In genomic region chr19:35220315-35220921, GRCh38 we compare ENCODE assay signal across 21 cellular contexts. TPM values are rescaled to one million over a fixed set of nuclear protein-coding genes. Genes with fewer than 3 reads are reported as not detected.
A peak's percentile ranks its signal among the peaks of the same experiment; 100 is the strongest.
DNase-seq lines count a peak whose midpoint lies in the region; ATAC-seq, FAIRE-seq and TF ChIP-seq lines count a peak whose summit lies in the region.
"Had no signal": no experiment of that assay in that cellular context is flagged by ENCODE, and none has a peak within 500 bp of the region (broad histone marks: within the 10 kb centered on the region; RNA-seq: fewer than 3 reads in every experiment).

No MANE protein-coding gene starts in this region.

- DNase-seq in NCI-H2227 treated with DMSO at 0.1 percent for 48 hours (lab: John Stamatoyannopoulos, UW) (peak; percentile 58), NCI-H2227 (lab: John Stamatoyannopoulos, UW; ENCODE audit: unreplicated experiment) (no peak), GM23338 (ENCODE audit: low spot score) (peak; percentile 36), GM12878 (ENCODE audit: low read depth, low spot score) (no peak), mesendoderm (peak; percentile 92), neural progenitor cell (ENCODE audit: low spot score) (no peak), G401 (ENCODE audit: low spot score) (no peak)
- DNase-seq: 8988T, H9, head of caudate nucleus, KG1, kidney, NCI-H446 treated with DMSO at 0.1 percent for 48 hours had no signal

- no peak for TF ChIP-seq CTCF in GM23338 (conservative IDR thresholded peaks at IDR 0.05; ENCODE audit: low read depth in 2 of 2)
- no peak for TF ChIP-seq CTCF in GM12878 (IDR thresholded peaks at IDR 0.05 in 2 of 3, conservative IDR thresholded peaks at IDR 0.05 in 1 of 3; ENCODE audit: control insufficient read depth in 2 of 3, extremely low read depth in 1 of 3, insufficient read depth in 1 of 3, low read depth in 3 of 3, low read length in 3 of 3)
- TF ChIP-seq CTCF in neural progenitor cell (IDR thresholded peaks at IDR 0.05): no peak

- no peak overlapping the region for H4K8ac ChIP-seq in mesendoderm (ENCODE audit: low read depth, low read length)

- FAIRE-seq in GM12878 (lab: Jason Lieb, UNC): no peak
- FAIRE-seq: kidney had no signal

- H2BK120ac ChIP-seq in mesendoderm (ENCODE audit: low read depth, low read length): no peak overlapping the region

- H3K4me3 Mint-ChIP-seq in GM23338 (no peak overlapping the region), neural progenitor cell (no peak overlapping the region)
- H3K4me3 Mint-ChIP-seq: CD14-positive monocyte, H9 had no signal

- no peak overlapping the region for H3K9ac ChIP-seq in GM12878 (ENCODE audit: control insufficient read depth, insufficient read depth, low read length)
- H3K9ac ChIP-seq in mesendoderm (ENCODE audit: low read length): no peak overlapping the region
- no peak overlapping the region for H3K9ac ChIP-seq in neural progenitor cell

- H3K9me3 ChIP-seq in GM12878 (replicated peaks; ENCODE audit: control insufficient read depth, insufficient read depth, low read length) (peaks cover 13% of the 10 kb centered on the region), neural progenitor cell (ENCODE audit: low read depth) (no peaks in the 10 kb centered on the region)
- H3K9me3 ChIP-seq: adrenal gland, SJSA1 had no signal

- no peak for ATAC-seq in GM23338
- ATAC-seq in GM12878: no peak
- no peak for ATAC-seq in HG02840 (IDR thresholded peaks at IDR 0.05; ENCODE audit: low FRiP score, unreplicated experiment)

- H3K27ac ChIP-seq in GM23338 (ENCODE audit: low read depth) (no peak overlapping the region), GM12878 (ENCODE audit: control insufficient read depth, insufficient read depth) (no peak overlapping the region), mesendoderm (ENCODE audit: low read depth, low read length) (no peak overlapping the region), neural progenitor cell (no peak overlapping the region)
- H3K27ac ChIP-seq: adrenal gland, SJSA1 had no signal

- no peak overlapping the region for H2BK15ac ChIP-seq in mesendoderm (replicated peaks; ENCODE audit: low read depth)

- H3K27me3 Mint-ChIP-seq in GM23338 (ENCODE audit: insufficient read depth, low read depth, poor library complexity) (peaks cover 8% of the 10 kb centered on the region), neural progenitor cell (ENCODE audit: insufficient read depth, low read depth) (peaks cover 4% of the 10 kb centered on the region)

- SMC1A ChIA-PET in GM12878 (lab: Charles Lee; ENCODE audit: uncharacterized antibody, unreplicated experiment): interaction anchor here (1.2 kb wide), 1 partner anchor 22 kb away, joined by 3 read pairs; no protein-coding TSS in a partner anchor

- H3K4me1 ChIP-seq in GM23338 (ENCODE audit: insufficient read depth) (no peaks in the 10 kb centered on the region), GM12878 (ENCODE audit: control insufficient read depth, insufficient read depth, low read length) (peaks cover 8% of the 10 kb centered on the region), mesendoderm (ENCODE audit: control insufficient read depth, low read depth, low read length) (no peaks in the 10 kb centered on the region), neural progenitor cell (no peaks in the 10 kb centered on the region)
- H3K4me1 ChIP-seq: SJSA1 had no signal

- 75% methylated on average over 3 of the region's 3 CpGs for WGBS in GM12878 (ENCODE audit: insufficient coverage, insufficient replicate concordance, low lambda C conversion rate, missing lambda C conversion rate)
- no CpG with 5 or more reads among the region's 3 CpGs for WGBS in mesendoderm (ENCODE audit: extremely low coverage, insufficient coverage, low lambda C conversion rate)

- H3K27ac Mint-ChIP-seq in GM23338 (no peak overlapping the region; the same call in 1 of the 2 replicates), neural progenitor cell (no peak overlapping the region)
- H3K27ac Mint-ChIP-seq: CD14-positive monocyte, H9 had no signal

- H3K4me2 ChIP-seq in GM23338 (no peak overlapping the region), GM12878 (ENCODE audit: control insufficient read depth, insufficient read depth) (no peak overlapping the region), mesendoderm (ENCODE audit: low read length) (no peak overlapping the region), neural progenitor cell (no peak overlapping the region)

- 0 out of 2 replicates have a peak, but pooled peaks cover 1% of the 10 kb centered on the region for H3F3A ChIP-seq in GM23338 (replicated peaks; ENCODE audit: low read depth)
- H3F3A ChIP-seq in neural progenitor cell (ENCODE audit: low read depth): no peaks in the 10 kb centered on the region

- no peak overlapping the region for H2AK5ac ChIP-seq in mesendoderm (ENCODE audit: low read length)

- TF ChIP-seq EP300 in GM12878 (IDR thresholded peaks at IDR 0.05; ENCODE audit: borderline replicate concordance in 1 of 2, control insufficient read depth in 1 of 2, low read depth in 2 of 2, low read length in 2 of 2): no peak

- H3K4me1 Mint-ChIP-seq in GM23338 (peaks cover 10% of the 10 kb centered on the region), neural progenitor cell (no peaks in the 10 kb centered on the region)

- no peak overlapping the region for H3K23ac ChIP-seq in mesendoderm (ENCODE audit: low read length)

- H3K18ac ChIP-seq in mesendoderm (ENCODE audit: low read length): no peak overlapping the region

- H3K4ac ChIP-seq in mesendoderm (ENCODE audit: low read depth, low read length): peak overlapping the region; percentile 88

- H3K36me3 Mint-ChIP-seq in GM23338 (ENCODE audit: low read depth): peaks cover 12% of the 10 kb centered on the region; the same call in 1 of the 3 replicates
- H3K36me3 Mint-ChIP-seq in neural progenitor cell: no peaks in the 10 kb centered on the region

- H3K9me3 Mint-ChIP-seq in GM23338 (peaks cover 26% of the 10 kb centered on the region), neural progenitor cell (peaks cover 7% of the 10 kb centered on the region)

- H2BK5ac ChIP-seq in mesendoderm (ENCODE audit: low read length): no peak overlapping the region

- H4K20me1 ChIP-seq in GM23338 (replicated peaks; ENCODE audit: insufficient read depth) (no peaks in the 10 kb centered on the region), GM12878 (ENCODE audit: control insufficient read depth, insufficient read depth) (no peaks in the 10 kb centered on the region), neural progenitor cell (ENCODE audit: low read depth) (no peaks in the 10 kb centered on the region)

- H3K79me1 ChIP-seq in mesendoderm (ENCODE audit: low read length): no peaks in the 10 kb centered on the region

- no peaks in the 10 kb centered on the region for H3K36me3 ChIP-seq in GM23338 (ENCODE audit: insufficient read depth)
- no peaks in the 10 kb centered on the region for H3K36me3 ChIP-seq in GM12878 (ENCODE audit: control insufficient read depth in 2 of 2, insufficient read depth in 2 of 2, low read length in 1 of 2)
- no peaks in the 10 kb centered on the region for H3K36me3 ChIP-seq in mesendoderm (ENCODE audit: control insufficient read depth, insufficient read depth, low read length)
- H3K36me3 ChIP-seq in neural progenitor cell: no peaks in the 10 kb centered on the region
- H3K36me3 ChIP-seq: adrenal gland, SJSA1 had no signal

- no peaks in the 10 kb centered on the region for H3K79me2 ChIP-seq in GM23338 (replicated peaks; ENCODE audit: insufficient read depth)
- no peaks in the 10 kb centered on the region for H3K79me2 ChIP-seq in GM12878 (ENCODE audit: control insufficient read depth, insufficient read depth, low read length)
- H3K79me2 ChIP-seq in mesendoderm (ENCODE audit: control insufficient read depth, insufficient read depth, low read length): no peaks in the 10 kb centered on the region
- no peaks in the 10 kb centered on the region for H3K79me2 ChIP-seq in neural progenitor cell (ENCODE audit: low read depth)

- H2AFZ ChIP-seq in GM23338: no peak overlapping the region
- no peak overlapping the region for H2AFZ ChIP-seq in GM12878 (ENCODE audit: control insufficient read depth, low read depth, low read length)
- H2AFZ ChIP-seq in neural progenitor cell (replicated peaks): no peak overlapping the region

- H3K27me3 ChIP-seq in GM23338 (ENCODE audit: insufficient read depth) (no peaks in the 10 kb centered on the region), GM12878 (replicated peaks in 1 of 2; ENCODE audit: control insufficient read depth in 2 of 2, insufficient read depth in 2 of 2, low read length in 1 of 2) (no peaks in the 10 kb centered on the region), mesendoderm (ENCODE audit: insufficient read depth, low read length, poor library complexity) (no peaks in the 10 kb centered on the region), neural progenitor cell (no peaks in the 10 kb centered on the region)
- H3K27me3 ChIP-seq: adrenal gland, SJSA1 had no signal

- H3K4me3 ChIP-seq in GM23338: no peak overlapping the region
- H3K4me3 ChIP-seq in GM12878: no peak overlapping the region
- no peak overlapping the region for H3K4me3 ChIP-seq in mesendoderm (ENCODE audit: low read length)
- no peak overlapping the region for H3K4me3 ChIP-seq in neural progenitor cell
- H3K4me3 ChIP-seq: adrenal gland, SJSA1 had no signal

- intact Hi-C loops in GM12878 (cut with micrococcal nuclease; ENCODE audit: unreplicated experiment): no loop called here

- POLR2A ChIA-PET in GM12878 (lab: Charles Lee): no interaction called here

- H3K56ac ChIP-seq in mesendoderm (ENCODE audit: low read length): peak overlapping the region; percentile 22

- no TSS peak for BruUV-seq in GM12878 (replicated peaks; lab: Mats Ljungman, UMichigan)

- in situ Hi-C loops in GM12878 (cut with MboI) (no loop called here), G401 (cut with HindIII; ENCODE audit: low sequenced_read_pairs) (no loop called here)

- no peak for TF ChIP-seq RAD21 in GM12878 (IDR thresholded peaks at IDR 0.05; ENCODE audit: insufficient read depth, low read depth, low read length)

- no peak overlapping the region for H4K5ac ChIP-seq in mesendoderm (ENCODE audit: low read length)

- RAD21 ChIA-PET in GM12878 (lab: Charles Lee; ENCODE audit: unreplicated experiment): no interaction called here

- CTCF ChIA-PET in GM12878 (lab: Yijun Ruan, JAX): interaction anchor here (0.6 to 1.1 kb wide), 2 partner anchors 66 to 78 kb away, joined by 3 to 4 read pairs; partner anchors contain the start of gene FXYD5

- H3K9me2 ChIP-seq in GM23338 (ENCODE audit: insufficient read depth): peaks cover 11% of the 10 kb centered on the region; the same call in 1 of the 2 replicates

- no peak for TF ChIP-seq POLR2A in GM12878 (IDR thresholded peaks at IDR 0.05; ENCODE audit: low read depth, low read length)

RNA-seq across cellular contexts. Expression of gene FAM187B, which starts 8.1 kb away (rescaled TPM):
- not detected in 2 replicates for total RNA-seq in GM23338 (2014; rRNA removed; shearing (Covaris generic))
- polyA plus RNA-seq in GM23338 (2016; fragmentation: Nextera tagmentation; extraction: Ambion mirVana) (0.23 and 0.31 TPM in 2 replicates), GM12878 (2011; rRNA removed) (0.05 TPM in 1 of 2 replicates, not detected in the other), GM12878 (2014; fragmentation: Illumina TruSeq; extraction: Trizol) (not detected in 2 replicates), GM12878 (2014; fragmentation: Nextera tagmentation; extraction: Ambion mirVana) (not detected), GM12878 (2014; rRNA removed) (not detected in 2 replicates), GM12878 (2016; fragmentation: Nextera tagmentation; extraction: Ambion mirVana) (not detected)
- not detected in 2 replicates for total RNA-seq in GM12878 (2013; cell fraction: nucleolus; rRNA removed)
- total RNA-seq in GM12878 (2014; rRNA removed) (not detected in 2 replicates), GM12878 (2014; rRNA removed; fragmentation: Illumina TruSeq; extraction: Trizol) (not detected in 2 replicates), GM12878 (2021) (not detected in 2 replicates), neural progenitor cell (ENCODE audit: low replicate concordance) (0.19 TPM in 1 of 2 replicates, not detected in the other)
- not detected for polyA plus RNA-seq in GM12878 (2011; ENCODE audit: low read depth)
- polyA plus RNA-seq in GM12878 (2011; cell fraction: cytosol; rRNA removed): not detected in 2 replicates
- not detected in 2 replicates for polyA plus RNA-seq in GM12878 (2011; cell fraction: nucleus; rRNA removed)
- not detected in 2 replicates for polyA plus RNA-seq in GM12878 (2012)
- polyA minus RNA-seq in GM12878 (2011; rRNA and poly(A)+ RNA removed): not detected in 2 replicates
- not detected in 2 replicates for polyA minus RNA-seq in GM12878 (2011; cell fraction: cytosol; rRNA and poly(A)+ RNA removed)
- not detected in 2 replicates for polyA minus RNA-seq in GM12878 (2011; cell fraction: nucleus; rRNA and poly(A)+ RNA removed)
- not detected for polyA plus RNA-seq in mesendoderm (2013, experiment 1 of 2)
- polyA plus RNA-seq in mesendoderm (2013, experiment 2 of 2): not detected
- total RNA-seq in G401 (2014; rRNA removed; shearing (Covaris generic)): not detected in 2 replicates
- total RNA-seq: chondrocyte, epithelial cell of proximal tubule, H9, kidney, myocyte, pulmonary artery endothelial cell, SJSA1 had no signal
- polyA plus RNA-seq: CD14-positive monocyte had no signal

RNA-seq across cellular contexts. Expression of gene LSR, which starts 28.4 kb away (rescaled TPM):
- 195 and 212 TPM in 2 replicates for total RNA-seq in GM23338 (2014; rRNA removed; shearing (Covaris generic))
- polyA plus RNA-seq in GM23338 (2016; fragmentation: Nextera tagmentation; extraction: Ambion mirVana) (116 and 125 TPM in 2 replicates), GM12878 (2011; rRNA removed) (6.1 and 24.3 TPM in 2 replicates), GM12878 (2014; fragmentation: Illumina TruSeq; extraction: Trizol) (3.3 and 12.4 TPM in 2 replicates), GM12878 (2014; fragmentation: Nextera tagmentation; extraction: Ambion mirVana) (under 1 TPM; 0.26 to 0.84 TPM), GM12878 (2014; rRNA removed) (28.3 and 37.6 TPM in 2 replicates), GM12878 (2016; fragmentation: Nextera tagmentation; extraction: Ambion mirVana) (10 to 100 TPM; 35.7 to 53.9 TPM)
- 33.1 and 34.6 TPM in 2 replicates for total RNA-seq in GM12878 (2013; cell fraction: nucleolus; rRNA removed)
- total RNA-seq in GM12878 (2014; rRNA removed) (36.9 and 48.1 TPM in 2 replicates), GM12878 (2014; rRNA removed; fragmentation: Illumina TruSeq; extraction: Trizol) (7.5 and 14.4 TPM in 2 replicates), GM12878 (2021) (44.1 and 48.8 TPM in 2 replicates), neural progenitor cell (ENCODE audit: low replicate concordance) (27.1 and 78.4 TPM in 2 replicates)
- polyA plus RNA-seq in GM12878 (2011; ENCODE audit: low read depth): 7.4 TPM
- 22.8 and 24.7 TPM in 2 replicates for polyA plus RNA-seq in GM12878 (2011; cell fraction: cytosol; rRNA removed)
- 64.4 and 68.8 TPM in 2 replicates for polyA plus RNA-seq in GM12878 (2011; cell fraction: nucleus; rRNA removed)
- polyA plus RNA-seq in GM12878 (2012): 20.0 and 27.4 TPM in 2 replicates
- 21.7 and 34.3 TPM in 2 replicates for polyA minus RNA-seq in GM12878 (2011; rRNA and poly(A)+ RNA removed)
- polyA minus RNA-seq in GM12878 (2011; cell fraction: cytosol; rRNA and poly(A)+ RNA removed): 35.6 and 45.4 TPM in 2 replicates
- 41.6 and 85.2 TPM in 2 replicates for polyA minus RNA-seq in GM12878 (2011; cell fraction: nucleus; rRNA and poly(A)+ RNA removed)
- polyA plus RNA-seq in mesendoderm (2013, experiment 1 of 2): 93.8 TPM
- polyA plus RNA-seq in mesendoderm (2013, experiment 2 of 2): 95.6 TPM
- total RNA-seq in G401 (2014; rRNA removed; shearing (Covaris generic)): 16.7 and 18.7 TPM in 2 replicates

RNA-seq across cellular contexts. Expression of gene USF2, which starts 48.3 kb away (rescaled TPM):
- total RNA-seq in GM23338 (2014; rRNA removed; shearing (Covaris generic)): 60.5 and 63.8 TPM in 2 replicates
- polyA plus RNA-seq in GM23338 (2016; fragmentation: Nextera tagmentation; extraction: Ambion mirVana): 28.9 and 36.4 TPM in 2 replicates
- total RNA-seq in GM12878 (2013; cell fraction: nucleolus; rRNA removed): 101 and 123 TPM in 2 replicates
- total RNA-seq in GM12878 (2014; rRNA removed): 80.2 and 94.2 TPM in 2 replicates
- total RNA-seq in GM12878 (2014; rRNA removed; fragmentation: Illumina TruSeq; extraction: Trizol): 49.2 and 62.2 TPM in 2 replicates
- total RNA-seq in GM12878 (2021): 131 and 143 TPM in 2 replicates
- polyA plus RNA-seq in GM12878 (2011; ENCODE audit: low read depth): 38.1 TPM
- polyA plus RNA-seq in GM12878 (2011; rRNA removed): 108 and 157 TPM in 2 replicates
- 108 and 167 TPM in 2 replicates for polyA plus RNA-seq in GM12878 (2011; cell fraction: cytosol; rRNA removed)
- 228 and 254 TPM in 2 replicates for polyA plus RNA-seq in GM12878 (2011; cell fraction: nucleus; rRNA removed)
- 133 and 151 TPM in 2 replicates for polyA plus RNA-seq in GM12878 (2012)
- 47.1 and 68.9 TPM in 2 replicates for polyA plus RNA-seq in GM12878 (2014; fragmentation: Illumina TruSeq; extraction: Trizol)
- 1 to 10 TPM in 1 of 2 experiments, under 1 TPM in 1; 0.56 to 2.1 TPM for polyA plus RNA-seq in GM12878 (2014; fragmentation: Nextera tagmentation; extraction: Ambion mirVana)
- 131 and 157 TPM in 2 replicates for polyA plus RNA-seq in GM12878 (2014; rRNA removed)
- polyA plus RNA-seq in GM12878 (2016; fragmentation: Nextera tagmentation; extraction: Ambion mirVana): 10 to 100 TPM; 13.4 to 13.6 TPM
- 84.5 and 85.5 TPM in 2 replicates for polyA minus RNA-seq in GM12878 (2011; rRNA and poly(A)+ RNA removed)
- polyA minus RNA-seq in GM12878 (2011; cell fraction: cytosol; rRNA and poly(A)+ RNA removed): 46.8 and 58.7 TPM in 2 replicates
- 33.0 and 57.6 TPM in 2 replicates for polyA minus RNA-seq in GM12878 (2011; cell fraction: nucleus; rRNA and poly(A)+ RNA removed)
- polyA plus RNA-seq in mesendoderm (2013, experiment 1 of 2): 81.7 TPM
- 79.2 TPM for polyA plus RNA-seq in mesendoderm (2013, experiment 2 of 2)
- 46.8 and 88.7 TPM in 2 replicates for total RNA-seq in neural progenitor cell (ENCODE audit: low replicate concordance)
- 90.7 and 98.8 TPM in 2 replicates for total RNA-seq in G401 (2014; rRNA removed; shearing (Covaris generic))

Comparison
In these comparisons a context has a peak if more than half of its experiments do, and no peak if none do; other contexts are left out.
1. DNase-seq: peak in NCI-H2227 treated with DMSO at 0.1 percent for 48 hours (single experiment), GM23338 (single experiment) and mesendoderm (single experiment); none in NCI-H2227 (single experiment), GM12878 (single experiment), neural progenitor cell (single experiment) and G401 (single experiment).